ENCODE assay signal across 1 cellular context in the genomic region with DNA sequence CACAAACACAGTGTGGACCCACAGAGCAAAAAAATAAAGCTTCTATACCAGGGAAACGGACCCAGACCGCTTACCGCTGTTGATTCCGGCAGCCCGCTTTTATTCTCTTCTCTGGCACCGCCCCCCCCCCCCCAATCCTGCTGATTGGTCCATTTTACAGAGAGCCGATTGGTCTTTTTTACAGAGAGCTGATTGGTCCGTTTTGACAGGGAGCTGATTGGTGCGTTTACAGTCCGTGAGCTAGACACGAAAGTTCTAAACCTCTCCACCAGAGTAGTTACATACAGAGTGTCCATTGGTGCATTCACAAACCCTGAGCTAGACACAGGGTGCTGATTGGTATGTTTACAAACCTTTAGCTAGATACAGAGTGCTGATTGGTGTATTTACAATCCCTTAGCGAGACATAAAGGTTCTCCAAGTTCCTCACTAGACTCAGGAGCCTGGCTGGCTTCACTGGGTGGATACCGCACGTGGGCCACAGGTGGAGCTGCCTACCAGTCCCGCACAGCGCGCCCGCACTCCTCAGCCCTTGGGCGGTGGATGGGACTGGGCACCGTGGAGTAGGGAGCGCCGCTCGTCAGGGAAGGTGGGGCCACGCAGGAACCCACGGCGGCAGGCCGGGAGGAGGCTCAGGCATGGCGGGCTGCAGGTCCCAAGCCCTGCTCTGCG.
A peak's percentile ranks its signal among the peaks of the same experiment; 100 is the strongest.
TF ChIP-seq lines count a peak whose summit lies in the region.

No MANE protein-coding gene starts in this region.

TF ChIP-seq in K562, 482 proteins besides CTCF, POLR2A, EP300 and RAD21 (continued from another document):
- TF ChIP-seq, protein P1, sequence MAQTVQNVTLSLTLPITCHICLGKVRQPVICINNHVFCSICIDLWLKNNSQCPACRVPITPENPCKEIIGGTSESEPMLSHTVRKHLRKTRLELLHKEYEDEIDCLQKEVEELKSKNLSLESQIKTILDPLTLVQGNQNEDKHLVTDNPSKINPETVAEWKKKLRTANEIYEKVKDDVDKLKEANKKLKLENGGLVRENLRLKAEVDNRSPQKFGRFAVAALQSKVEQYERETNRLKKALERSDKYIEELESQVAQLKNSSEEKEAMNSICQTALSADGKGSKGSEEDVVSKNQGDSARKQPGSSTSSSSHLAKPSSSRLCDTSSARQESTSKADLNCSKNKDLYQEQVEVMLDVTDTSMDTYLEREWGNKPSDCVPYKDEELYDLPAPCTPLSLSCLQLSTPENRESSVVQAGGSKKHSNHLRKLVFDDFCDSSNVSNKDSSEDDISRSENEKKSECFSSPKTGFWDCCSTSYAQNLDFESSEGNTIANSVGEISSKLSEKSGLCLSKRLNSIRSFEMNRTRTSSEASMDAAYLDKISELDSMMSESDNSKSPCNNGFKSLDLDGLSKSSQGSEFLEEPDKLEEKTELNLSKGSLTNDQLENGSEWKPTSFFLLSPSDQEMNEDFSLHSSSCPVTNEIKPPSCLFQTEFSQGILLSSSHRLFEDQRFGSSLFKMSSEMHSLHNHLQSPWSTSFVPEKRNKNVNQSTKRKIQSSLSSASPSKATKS (CRISPR knock-in tag; IDR thresholded peaks at IDR 0.05): no peak
- TF ChIP-seq, protein P2, sequence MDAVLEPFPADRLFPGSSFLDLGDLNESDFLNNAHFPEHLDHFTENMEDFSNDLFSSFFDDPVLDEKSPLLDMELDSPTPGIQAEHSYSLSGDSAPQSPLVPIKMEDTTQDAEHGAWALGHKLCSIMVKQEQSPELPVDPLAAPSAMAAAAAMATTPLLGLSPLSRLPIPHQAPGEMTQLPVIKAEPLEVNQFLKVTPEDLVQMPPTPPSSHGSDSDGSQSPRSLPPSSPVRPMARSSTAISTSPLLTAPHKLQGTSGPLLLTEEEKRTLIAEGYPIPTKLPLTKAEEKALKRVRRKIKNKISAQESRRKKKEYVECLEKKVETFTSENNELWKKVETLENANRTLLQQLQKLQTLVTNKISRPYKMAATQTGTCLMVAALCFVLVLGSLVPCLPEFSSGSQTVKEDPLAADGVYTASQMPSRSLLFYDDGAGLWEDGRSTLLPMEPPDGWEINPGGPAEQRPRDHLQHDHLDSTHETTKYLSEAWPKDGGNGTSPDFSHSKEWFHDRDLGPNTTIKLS (IDR thresholded peaks at IDR 0.05; ENCODE audit: borderline replicate concordance, low read depth): peak; percentile 21; the same call in 1 of the 2 replicates
- TF ChIP-seq TCF7 (IDR thresholded peaks at IDR 0.05; ENCODE audit: borderline replicate concordance) (no peak), RBM39 (optimal IDR thresholded peaks at IDR 0.05; ENCODE audit: low read depth, low read length) (no peak)
- TF ChIP-seq, protein P3, sequence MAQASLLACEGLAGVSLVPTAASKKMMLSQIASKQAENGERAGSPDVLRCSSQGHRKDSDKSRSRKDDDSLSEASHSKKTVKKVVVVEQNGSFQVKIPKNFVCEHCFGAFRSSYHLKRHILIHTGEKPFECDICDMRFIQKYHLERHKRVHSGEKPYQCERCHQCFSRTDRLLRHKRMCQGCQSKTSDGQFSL (CRISPR knock-in tag; IDR thresholded peaks at IDR 0.05): 0 out of 2 replicates have a peak, but pooled peaks have one; percentile 17
- TF ChIP-seq, protein P3 (tag; IDR thresholded peaks at IDR 0.05): peak in 1 of 2 experiments; percentile 72; a peak in 2 of 4 replicates
- TF ChIP-seq, protein P4, sequence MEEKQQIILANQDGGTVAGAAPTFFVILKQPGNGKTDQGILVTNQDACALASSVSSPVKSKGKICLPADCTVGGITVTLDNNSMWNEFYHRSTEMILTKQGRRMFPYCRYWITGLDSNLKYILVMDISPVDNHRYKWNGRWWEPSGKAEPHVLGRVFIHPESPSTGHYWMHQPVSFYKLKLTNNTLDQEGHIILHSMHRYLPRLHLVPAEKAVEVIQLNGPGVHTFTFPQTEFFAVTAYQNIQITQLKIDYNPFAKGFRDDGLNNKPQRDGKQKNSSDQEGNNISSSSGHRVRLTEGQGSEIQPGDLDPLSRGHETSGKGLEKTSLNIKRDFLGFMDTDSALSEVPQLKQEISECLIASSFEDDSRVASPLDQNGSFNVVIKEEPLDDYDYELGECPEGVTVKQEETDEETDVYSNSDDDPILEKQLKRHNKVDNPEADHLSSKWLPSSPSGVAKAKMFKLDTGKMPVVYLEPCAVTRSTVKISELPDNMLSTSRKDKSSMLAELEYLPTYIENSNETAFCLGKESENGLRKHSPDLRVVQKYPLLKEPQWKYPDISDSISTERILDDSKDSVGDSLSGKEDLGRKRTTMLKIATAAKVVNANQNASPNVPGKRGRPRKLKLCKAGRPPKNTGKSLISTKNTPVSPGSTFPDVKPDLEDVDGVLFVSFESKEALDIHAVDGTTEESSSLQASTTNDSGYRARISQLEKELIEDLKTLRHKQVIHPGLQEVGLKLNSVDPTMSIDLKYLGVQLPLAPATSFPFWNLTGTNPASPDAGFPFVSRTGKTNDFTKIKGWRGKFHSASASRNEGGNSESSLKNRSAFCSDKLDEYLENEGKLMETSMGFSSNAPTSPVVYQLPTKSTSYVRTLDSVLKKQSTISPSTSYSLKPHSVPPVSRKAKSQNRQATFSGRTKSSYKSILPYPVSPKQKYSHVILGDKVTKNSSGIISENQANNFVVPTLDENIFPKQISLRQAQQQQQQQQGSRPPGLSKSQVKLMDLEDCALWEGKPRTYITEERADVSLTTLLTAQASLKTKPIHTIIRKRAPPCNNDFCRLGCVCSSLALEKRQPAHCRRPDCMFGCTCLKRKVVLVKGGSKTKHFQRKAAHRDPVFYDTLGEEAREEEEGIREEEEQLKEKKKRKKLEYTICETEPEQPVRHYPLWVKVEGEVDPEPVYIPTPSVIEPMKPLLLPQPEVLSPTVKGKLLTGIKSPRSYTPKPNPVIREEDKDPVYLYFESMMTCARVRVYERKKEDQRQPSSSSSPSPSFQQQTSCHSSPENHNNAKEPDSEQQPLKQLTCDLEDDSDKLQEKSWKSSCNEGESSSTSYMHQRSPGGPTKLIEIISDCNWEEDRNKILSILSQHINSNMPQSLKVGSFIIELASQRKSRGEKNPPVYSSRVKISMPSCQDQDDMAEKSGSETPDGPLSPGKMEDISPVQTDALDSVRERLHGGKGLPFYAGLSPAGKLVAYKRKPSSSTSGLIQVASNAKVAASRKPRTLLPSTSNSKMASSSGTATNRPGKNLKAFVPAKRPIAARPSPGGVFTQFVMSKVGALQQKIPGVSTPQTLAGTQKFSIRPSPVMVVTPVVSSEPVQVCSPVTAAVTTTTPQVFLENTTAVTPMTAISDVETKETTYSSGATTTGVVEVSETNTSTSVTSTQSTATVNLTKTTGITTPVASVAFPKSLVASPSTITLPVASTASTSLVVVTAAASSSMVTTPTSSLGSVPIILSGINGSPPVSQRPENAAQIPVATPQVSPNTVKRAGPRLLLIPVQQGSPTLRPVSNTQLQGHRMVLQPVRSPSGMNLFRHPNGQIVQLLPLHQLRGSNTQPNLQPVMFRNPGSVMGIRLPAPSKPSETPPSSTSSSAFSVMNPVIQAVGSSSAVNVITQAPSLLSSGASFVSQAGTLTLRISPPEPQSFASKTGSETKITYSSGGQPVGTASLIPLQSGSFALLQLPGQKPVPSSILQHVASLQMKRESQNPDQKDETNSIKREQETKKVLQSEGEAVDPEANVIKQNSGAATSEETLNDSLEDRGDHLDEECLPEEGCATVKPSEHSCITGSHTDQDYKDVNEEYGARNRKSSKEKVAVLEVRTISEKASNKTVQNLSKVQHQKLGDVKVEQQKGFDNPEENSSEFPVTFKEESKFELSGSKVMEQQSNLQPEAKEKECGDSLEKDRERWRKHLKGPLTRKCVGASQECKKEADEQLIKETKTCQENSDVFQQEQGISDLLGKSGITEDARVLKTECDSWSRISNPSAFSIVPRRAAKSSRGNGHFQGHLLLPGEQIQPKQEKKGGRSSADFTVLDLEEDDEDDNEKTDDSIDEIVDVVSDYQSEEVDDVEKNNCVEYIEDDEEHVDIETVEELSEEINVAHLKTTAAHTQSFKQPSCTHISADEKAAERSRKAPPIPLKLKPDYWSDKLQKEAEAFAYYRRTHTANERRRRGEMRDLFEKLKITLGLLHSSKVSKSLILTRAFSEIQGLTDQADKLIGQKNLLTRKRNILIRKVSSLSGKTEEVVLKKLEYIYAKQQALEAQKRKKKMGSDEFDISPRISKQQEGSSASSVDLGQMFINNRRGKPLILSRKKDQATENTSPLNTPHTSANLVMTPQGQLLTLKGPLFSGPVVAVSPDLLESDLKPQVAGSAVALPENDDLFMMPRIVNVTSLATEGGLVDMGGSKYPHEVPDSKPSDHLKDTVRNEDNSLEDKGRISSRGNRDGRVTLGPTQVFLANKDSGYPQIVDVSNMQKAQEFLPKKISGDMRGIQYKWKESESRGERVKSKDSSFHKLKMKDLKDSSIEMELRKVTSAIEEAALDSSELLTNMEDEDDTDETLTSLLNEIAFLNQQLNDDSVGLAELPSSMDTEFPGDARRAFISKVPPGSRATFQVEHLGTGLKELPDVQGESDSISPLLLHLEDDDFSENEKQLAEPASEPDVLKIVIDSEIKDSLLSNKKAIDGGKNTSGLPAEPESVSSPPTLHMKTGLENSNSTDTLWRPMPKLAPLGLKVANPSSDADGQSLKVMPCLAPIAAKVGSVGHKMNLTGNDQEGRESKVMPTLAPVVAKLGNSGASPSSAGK (IDR thresholded peaks at IDR 0.05): 0 out of 2 replicates have a peak, but pooled peaks have one; percentile 20
